In genomic region chr19:498591-498950, GRCh38 we compare ENCODE assay signal across 28 cellular contexts. TPM values are rescaled to one million over a fixed set of nuclear protein-coding genes. Genes with fewer than 3 reads are reported as not detected.
DNase-seq lines count a peak whose midpoint lies in the region; ATAC-seq and TF ChIP-seq lines count a peak whose summit lies in the region.
"Had no signal": no experiment of that assay in that cellular context is flagged by ENCODE, and none has a peak within 500 bp of the region (broad histone marks: within the 10 kb centered on the region; RNA-seq: fewer than 3 reads in every experiment).

No MANE protein-coding gene starts in this region.

- H2BK5ac ChIP-seq in IMR-90 (ENCODE audit: low read depth, low read length, poor library complexity, severe bottlenecking): no peak overlapping the region

- no peak overlapping the region for H3K14ac ChIP-seq in IMR-90 (replicated peaks; ENCODE audit: low read depth, low read length)

- H2BK120ac ChIP-seq in IMR-90 (ENCODE audit: low read depth, low read length): no peak overlapping the region

- BruUV-seq in IMR-90 (replicated peaks; lab: Mats Ljungman, UMichigan): no TSS peak

- no peak overlapping the region for H4K8ac ChIP-seq in IMR-90 (ENCODE audit: low read depth in 2 of 2, low read length in 2 of 2)

- dilution Hi-C loops in IMR-90 (cut with HindIII; ENCODE audit: low sequenced_read_pairs, unreplicated experiment): no loop called here

- H3K4ac ChIP-seq in IMR-90 (ENCODE audit: low read depth, low read length): no peak overlapping the region

- no peak for TF ChIP-seq CTCF in IMR-90 (conservative IDR thresholded peaks at IDR 0.05; ENCODE audit: low read depth, low read length)
- TF ChIP-seq CTCF in GM13977 (IDR thresholded peaks at IDR 0.05; ENCODE audit: extremely low read depth, insufficient read depth, missing control alignments): no peak

- peak overlapping the region; percentile 8 for H3K4me3 Mint-ChIP-seq in stimulated activated memory B cell treated with anti-CD40 and anti-IgM and Interleukin-4, amounts not matched to agents 10 μg/mL and 1 μg/mL and 100 μg/mL, for 72 hours
- H3K4me3 Mint-ChIP-seq: activated naive CD4-positive, alpha-beta T cell treated with anti-CD3 and anti-CD28 coated beads, Interleukin-2, amount 10 ng/mL, durations not matched to agents 7 days and 5 days had no signal

- DNase-seq in right cardiac atrium: peak in 2 of 3 donors; percentile 29 to 51
- DNase-seq in Right ventricle myocardium inferior (ENCODE audit: missing footprints): no peak
- DNase-seq in IMR-90: no peak
- no peak for DNase-seq in iPS DF 6.9 (ENCODE audit: low read depth, low spot score)
- no peak for DNase-seq in GM13977 (ENCODE audit: low spot score)
- DNase-seq in activated gamma-delta T cell (lab: John Stamatoyannopoulos, UW): no peak
- DNase-seq in NCI-H187 treated with DMSO at 0.1 percent for 48 hours (lab: John Stamatoyannopoulos, UW): no peak
- DNase-seq: activated CD4-positive, alpha-beta T cell treated with anti-CD3 and anti-CD28 coated beads, Interleukin-2, amount 50 U/mL, for 4 hours; activated CD4-positive, CD25-positive, alpha-beta regulatory T cell; activated naive CD4-positive, alpha-beta T cell treated with anti-CD3 and anti-CD28 coated beads, Interleukin-2, amount 10 ng/mL, durations not matched to agents 7 days and 5 days; effector CD8-positive, alpha-beta T cell; GF-D8; glutamatergic neuron; mammary epithelial cell; NCI-H1092; NCI-H2029; NCI-H526; NK-92 treated with Interleukin-12 subunit alpha and Interleukin-12 subunit beta, amount 100 ng/mL, for 24 hours; SIG-M5; sigmoid colon; stimulated activated naive CD4-positive, alpha-beta T cell treated with Interleukin-2 at 50 U/mL for 16 hours; T-cell had no signal

- H3K36me3 Mint-ChIP-seq in stimulated activated memory B cell treated with anti-CD40 and anti-IgM and Interleukin-4, amounts not matched to agents 10 μg/mL and 1 μg/mL and 100 μg/mL, for 72 hours: peaks cover 6% of the 10 kb centered on the region
- H3K36me3 Mint-ChIP-seq: activated naive CD4-positive, alpha-beta T cell treated with anti-CD3 and anti-CD28 coated beads, Interleukin-2, amount 10 ng/mL, durations not matched to agents 7 days and 5 days; brain had no signal

- peak overlapping the region; percentile 27 for H2AFZ ChIP-seq in IMR-90 (replicated peaks; ENCODE audit: low read length, poor library complexity)

- no peak overlapping the region for H3K4me2 ChIP-seq in IMR-90 (ENCODE audit: low read depth, low read length)

- H3K23ac ChIP-seq in IMR-90 (ENCODE audit: low read depth, low read length): no peak overlapping the region

- H3K9me3 ChIP-seq in right cardiac atrium (ENCODE audit: control insufficient read depth, low read length): no peaks in the 10 kb centered on the region
- H3K9me3 ChIP-seq in IMR-90 (ENCODE audit: control insufficient read depth, insufficient read depth, low read length): no peaks in the 10 kb centered on the region
- H3K9me3 ChIP-seq in iPS DF 6.9 (ENCODE audit: control insufficient read depth, insufficient read depth, low read length): no peaks in the 10 kb centered on the region
- H3K9me3 ChIP-seq: A549, sigmoid colon, thoracic aorta had no signal

- H3K79me1 ChIP-seq in IMR-90 (ENCODE audit: low read depth in 1 of 2, low read length in 2 of 2): no peaks in the 10 kb centered on the region

- H2AK5ac ChIP-seq in IMR-90 (ENCODE audit: low read depth, low read length): no peak overlapping the region

- no peak overlapping the region for H4K5ac ChIP-seq in IMR-90 (ENCODE audit: low read depth, low read length)

- H4K91ac ChIP-seq in IMR-90 (ENCODE audit: insufficient read depth, low read depth, low read length): no peak overlapping the region

- H3K36me3 ChIP-seq in IMR-90 (ENCODE audit: control insufficient read depth, insufficient read depth, low read length): no peaks in the 10 kb centered on the region
- no peaks in the 10 kb centered on the region for H3K36me3 ChIP-seq in iPS DF 6.9 (ENCODE audit: control insufficient read depth, insufficient read depth, low read length)
- H3K36me3 ChIP-seq: sigmoid colon, thoracic aorta had no signal

- no peak for TF ChIP-seq POLR2A in IMR-90 (IDR thresholded peaks at IDR 0.05; ENCODE audit: low read depth, low read length)

- no peak overlapping the region for H3K18ac ChIP-seq in IMR-90 (ENCODE audit: low read depth, low read length)

- ATAC-seq in right cardiac atrium (no peak), Right ventricle myocardium inferior (no peak), IMR-90 (ENCODE audit: low read depth) (no peak)
- ATAC-seq in stimulated activated memory B cell treated with anti-CD40 and anti-IgM and Interleukin-4, amounts not matched to agents 10 μg/mL and 1 μg/mL and 100 μg/mL, for 72 hours: no peak

- no peak overlapping the region for H2AK9ac ChIP-seq in IMR-90 (replicated peaks; ENCODE audit: low read depth, low read length, poor library complexity)

- H3K9ac ChIP-seq in IMR-90 (ENCODE audit: low read depth, low read length): no peak overlapping the region

- H3K4me3 ChIP-seq in right cardiac atrium (ENCODE audit: low read length) (no peak overlapping the region), IMR-90 (ENCODE audit: insufficient read depth, low read depth, low read length) (no peak overlapping the region), iPS DF 6.9 (ENCODE audit: low read length) (peak overlapping the region; percentile 54; the same call in 1 of the 2 replicates)
- H3K4me3 ChIP-seq: thoracic aorta had no signal

- POLR2A ChIA-PET in IMR-90 (lab: Charles Lee; ENCODE audit: unreplicated experiment): no interaction called here

- WGBS in right cardiac atrium: 21% methylated on average over 22 of the region's 22 CpGs
- 8% methylated on average over 4 of the region's 22 CpGs; no CpG with 5 or more reads in 1 of the 2 experiments for WGBS in IMR-90 (ENCODE audit: extremely low coverage in 2 of 2, insufficient read length in 1 of 2), 2 experiments
- no CpG with 5 or more reads among the region's 22 CpGs for WGBS in iPS DF 6.9 (ENCODE audit: insufficient coverage, insufficient read length)

- H3K27ac ChIP-seq in right cardiac atrium (ENCODE audit: low read length) (no peak overlapping the region), IMR-90 (ENCODE audit: insufficient read depth, low read length) (no peak overlapping the region), iPS DF 6.9 (ENCODE audit: low read length) (no peak overlapping the region)
- H3K27ac ChIP-seq: sigmoid colon, thoracic aorta had no signal

- no peak overlapping the region for H3K27ac Mint-ChIP-seq in stimulated activated memory B cell treated with anti-CD40 and anti-IgM and Interleukin-4, amounts not matched to agents 10 μg/mL and 1 μg/mL and 100 μg/mL, for 72 hours
- H3K27ac Mint-ChIP-seq: activated naive CD4-positive, alpha-beta T cell treated with anti-CD3 and anti-CD28 coated beads, Interleukin-2, amount 10 ng/mL, durations not matched to agents 7 days and 5 days; activated T-helper 1 cell treated with anti-CD3 and anti-CD28 coated beads, Interleukin-12 subunit alpha, Interleukin-12 subunit beta, Interleukin-2, Interleukin-4 antibody, amounts not matched to agents 30 ng/mL and 10 ng/mL and 1 ng/mL, durations not matched to agents 14 hours and 24 hours and 36 hours; T-cell had no signal

- peaks cover 42% of the 10 kb centered on the region for H3K27me3 Mint-ChIP-seq in stimulated activated memory B cell treated with anti-CD40 and anti-IgM and Interleukin-4, amounts not matched to agents 10 μg/mL and 1 μg/mL and 100 μg/mL, for 72 hours

- TF ChIP-seq RAD21 in IMR-90 (IDR thresholded peaks at IDR 0.05; ENCODE audit: low read length): no peak

- H3K4me1 Mint-ChIP-seq in stimulated activated memory B cell treated with anti-CD40 and anti-IgM and Interleukin-4, amounts not matched to agents 10 μg/mL and 1 μg/mL and 100 μg/mL, for 72 hours: peaks cover 20% of the 10 kb centered on the region

- H2BK20ac ChIP-seq in IMR-90 (ENCODE audit: low read depth, low read length): no peak overlapping the region

- peaks cover 3% of the 10 kb centered on the region for H3K9me3 Mint-ChIP-seq in stimulated activated memory B cell treated with anti-CD40 and anti-IgM and Interleukin-4, amounts not matched to agents 10 μg/mL and 1 μg/mL and 100 μg/mL, for 72 hours
- H3K9me3 Mint-ChIP-seq: T-cell had no signal

- no peaks in the 10 kb centered on the region for H4K20me1 ChIP-seq in IMR-90 (ENCODE audit: insufficient read depth, low read length)

- no peak overlapping the region for H3K56ac ChIP-seq in IMR-90 (ENCODE audit: extremely low read depth, insufficient read depth, low read length)

- H3K9me1 ChIP-seq in IMR-90 (ENCODE audit: insufficient read depth, low read length): no peaks in the 10 kb centered on the region

- no peaks in the 10 kb centered on the region for H3K4me1 ChIP-seq in right cardiac atrium (ENCODE audit: control insufficient read depth, insufficient read depth, low read length)
- H3K4me1 ChIP-seq in IMR-90 (ENCODE audit: control insufficient read depth, insufficient read depth, low read length): no peaks in the 10 kb centered on the region; the same call in 1 of the 2 replicates
- H3K4me1 ChIP-seq in iPS DF 6.9 (ENCODE audit: control insufficient read depth, insufficient read depth, low read length): 0 out of 2 replicates have a peak, but pooled peaks cover 2% of the 10 kb centered on the region

- in situ Hi-C loops in IMR-90 (cut with MboI; ENCODE audit: low sequenced_read_pairs) (no loop called here), GM13977 (cut with MboI; ENCODE audit: low pct_unique_long_range_greater_than_20kb, low sequenced_read_pairs, unreplicated experiment) (no loop called here)

- H3K27me3 ChIP-seq in right cardiac atrium (ENCODE audit: control insufficient read depth, insufficient read depth): no peaks in the 10 kb centered on the region
- peaks cover 32% of the 10 kb centered on the region for H3K27me3 ChIP-seq in IMR-90 (ENCODE audit: control insufficient read depth, insufficient read depth, low read length)
- peaks cover 11% of the 10 kb centered on the region; the same call in 1 of the 2 replicates for H3K27me3 ChIP-seq in iPS DF 6.9 (ENCODE audit: control insufficient read depth, insufficient read depth, low read length)

- CTCF ChIA-PET in IMR-90 (lab: Yijun Ruan, JAX): no interaction called here

- intact Hi-C loops in right cardiac atrium (cut with DNase I) (no loop called here), Right ventricle myocardium inferior (cut with DNase I) (no loop called here), IMR-90 (cut with micrococcal nuclease) (no loop called here)

- H2BK15ac ChIP-seq in IMR-90 (ENCODE audit: low read depth, low read length): no peak overlapping the region

RNA-seq across cellular contexts. Expression of gene MADCAM1, which starts 2.3 kb away (rescaled TPM):
- total RNA-seq in right cardiac atrium (under 1 TPM; 0.28 to 0.59 (median 0.36) TPM), Right ventricle myocardium inferior (0.19 TPM), IMR-90 (2012; rRNA removed) (not detected in 2 replicates)
- polyA plus RNA-seq in right cardiac atrium (0.27 TPM), IMR-90 (2012; rRNA removed) (0.24 and 0.26 TPM in 2 replicates)
- polyA plus RNA-seq in IMR-90 (2012; cell fraction: cytosol; rRNA removed): 0.35 TPM in 1 of 2 replicates, not detected in the other
- 1.1 and 2.5 TPM in 2 replicates for polyA plus RNA-seq in IMR-90 (2012; cell fraction: nucleus; rRNA removed; ENCODE audit: low replicate concordance)

RNA-seq across cellular contexts. Expression of gene TPGS1, which starts 8.7 kb away (rescaled TPM):
- total RNA-seq in right cardiac atrium (10 to 100 TPM; 10.9 to 15.6 (median 14.7) TPM), Right ventricle myocardium inferior (10.3 TPM), IMR-90 (2012; rRNA removed) (2.7 and 4.2 TPM in 2 replicates)
- polyA plus RNA-seq in right cardiac atrium (21.3 TPM), IMR-90 (2012; rRNA removed) (6.3 and 13.9 TPM in 2 replicates)
- 13.7 and 31.3 TPM in 2 replicates for polyA plus RNA-seq in IMR-90 (2012; cell fraction: cytosol; rRNA removed)
- polyA plus RNA-seq in IMR-90 (2012; cell fraction: nucleus; rRNA removed; ENCODE audit: low replicate concordance): 5.7 and 24.7 TPM in 2 replicates

RNA-seq across cellular contexts. Expression of gene CDC34, which starts 33.0 kb away (rescaled TPM):
- total RNA-seq in right cardiac atrium (10 to 100 TPM; 66.8 to 78.4 (median 74.3) TPM), Right ventricle myocardium inferior (109 TPM), IMR-90 (2012; rRNA removed) (35.7 and 39.2 TPM in 2 replicates)
- polyA plus RNA-seq in right cardiac atrium (95.8 TPM), IMR-90 (2012; rRNA removed) (68.9 and 80.8 TPM in 2 replicates)
- 94.6 and 103 TPM in 2 replicates for polyA plus RNA-seq in IMR-90 (2012; cell fraction: cytosol; rRNA removed)
- polyA plus RNA-seq in IMR-90 (2012; cell fraction: nucleus; rRNA removed; ENCODE audit: low replicate concordance): 46.7 and 97.7 TPM in 2 replicates

RNA-seq across cellular contexts. Expression of gene SHC2, which starts 37.7 kb away (rescaled TPM):
- total RNA-seq in right cardiac atrium (10 to 100 TPM; 14.3 to 20.0 (median 17.6) TPM), Right ventricle myocardium inferior (10.7 TPM), IMR-90 (2012; rRNA removed) (under 0.01 TPM in 1 of 2 replicates, not detected in the other)
- polyA plus RNA-seq in right cardiac atrium (21.0 TPM), IMR-90 (2012; rRNA removed) (0.68 and 0.72 TPM in 2 replicates)
- polyA plus RNA-seq in IMR-90 (2012; cell fraction: cytosol; rRNA removed): 0.14 and 0.65 TPM in 2 replicates
- polyA plus RNA-seq in IMR-90 (2012; cell fraction: nucleus; rRNA removed; ENCODE audit: low replicate concordance): 5.9 and 6.9 TPM in 2 replicates
- total RNA-seq: activated T-helper 1 cell treated with anti-CD3 and anti-CD28 coated beads, Interleukin-12 subunit alpha, Interleukin-12 subunit beta, Interleukin-2, Interleukin-4 antibody, amounts not matched to agents 30 ng/mL and 10 ng/mL and 1 ng/mL, durations not matched to agents 14 hours and 24 hours and 36 hours had no signal

RNA-seq across cellular contexts. Expression of gene GZMM, which starts 45.3 kb away (rescaled TPM):
- under 1 TPM in 2 of 4 donors, not detected in 2; 0.26 to 0.32 TPM for total RNA-seq in right cardiac atrium
- 0.43 TPM for polyA plus RNA-seq in right cardiac atrium
- not detected for total RNA-seq in Right ventricle myocardium inferior
- total RNA-seq in IMR-90 (2012; rRNA removed): not detected in 2 replicates
- 0.11 and 0.24 TPM in 2 replicates for polyA plus RNA-seq in IMR-90 (2012; rRNA removed)
- 0.23 and 0.81 TPM in 2 replicates for polyA plus RNA-seq in IMR-90 (2012; cell fraction: cytosol; rRNA removed)
- 0.11 and 0.50 TPM in 2 replicates for polyA plus RNA-seq in IMR-90 (2012; cell fraction: nucleus; rRNA removed; ENCODE audit: low replicate concordance)
- total RNA-seq: epithelial cell of proximal tubule, mammary epithelial cell had no signal
- polyA plus RNA-seq: A549, mammary epithelial cell had no signal

Comparison
In these comparisons a context has a peak if more than half of its experiments do, and no peak if none do; other contexts are left out.
1. DNase-seq: peak in right cardiac atrium (2 of 3); none in Right ventricle myocardium inferior (single experiment), IMR-90 (single experiment), iPS DF 6.9 (single experiment), GM13977 (single experiment), activated gamma-delta T cell (single experiment) and NCI-H187 treated with DMSO at 0.1 percent for 48 hours (single experiment).